ENCODE assay signal across 11 cellular contexts in genomic region chr11:112656772-112657428, GRCh38.
DNase-seq lines count a peak whose midpoint lies in the region; ATAC-seq and TF ChIP-seq lines count a peak whose summit lies in the region.
"Had no signal": no experiment of that assay in that cellular context is flagged by ENCODE, and none has a peak within 500 bp of the region (broad histone marks: within the 10 kb centered on the region; RNA-seq: fewer than 3 reads in every experiment).

No MANE protein-coding gene starts in this region.

- intact Hi-C loops in IMR-90 (cut with micrococcal nuclease), result no loop called here

- no peaks in the 10 kb centered on the region for H3K36me3 Mint-ChIP-seq in nephron (ENCODE audit: low read depth)
- H3K36me3 Mint-ChIP-seq in activated CD4-positive, alpha-beta memory T cell treated with anti-CD3 and anti-CD28 coated beads, Interleukin-2, amount 10 ng/mL, durations not matched to agents 7 days and 5 days (ENCODE audit: low read depth), result no peaks in the 10 kb centered on the region
- no peaks in the 10 kb centered on the region for H3K36me3 Mint-ChIP-seq in nephron progenitor cell (ENCODE audit: low read depth)

- no peak overlapping the region for H3K9ac ChIP-seq in IMR-90 (ENCODE audit: low read depth, low read length)

- H3K4me3 Mint-ChIP-seq in nephron, result no peak overlapping the region
- H3K4me3 Mint-ChIP-seq in activated CD4-positive, alpha-beta memory T cell treated with anti-CD3 and anti-CD28 coated beads, Interleukin-2, amount 10 ng/mL, durations not matched to agents 7 days and 5 days, result no peak overlapping the region
- no peak overlapping the region for H3K4me3 Mint-ChIP-seq in nephron progenitor cell
- H3K4me3 Mint-ChIP-seq: CD4-positive, alpha-beta T cell had no signal

- no peak overlapping the region for H4K8ac ChIP-seq in IMR-90 (ENCODE audit: low read depth in 2 of 2, low read length in 2 of 2)

- H2BK15ac ChIP-seq in IMR-90 (ENCODE audit: low read depth, low read length), result no peak overlapping the region

- H3K27me3 ChIP-seq in BJ (ENCODE audit: control insufficient read depth, insufficient read depth, low read length) (no peaks in the 10 kb centered on the region), IMR-90 (ENCODE audit: control insufficient read depth, insufficient read depth, low read length) (no peaks in the 10 kb centered on the region)
- H3K27me3 ChIP-seq: colonic mucosa, right lobe of liver had no signal

- TF ChIP-seq POLR2A in IMR-90 (IDR thresholded peaks at IDR 0.05; ENCODE audit: low read depth, low read length), result no peak

- no peak overlapping the region for H3K4me3 ChIP-seq in BJ (ENCODE audit: low read depth, low read length)
- no peak overlapping the region for H3K4me3 ChIP-seq in IMR-90 (ENCODE audit: insufficient read depth, low read depth, low read length)
- H3K4me3 ChIP-seq: colonic mucosa, right lobe of liver had no signal

- H3K4ac ChIP-seq in IMR-90 (ENCODE audit: low read depth, low read length), result no peak overlapping the region

- TF ChIP-seq CTCF in BJ (IDR thresholded peaks at IDR 0.05; ENCODE audit: insufficient read depth, low read depth, low read length) (no peak), IMR-90 (conservative IDR thresholded peaks at IDR 0.05; ENCODE audit: low read depth, low read length) (no peak), nephron (IDR thresholded peaks at IDR 0.05; ENCODE audit: unreplicated experiment in 3 of 3) (no peak), nephron progenitor cell (IDR thresholded peaks at IDR 0.05) (no peak)

- H3K9me3 ChIP-seq in IMR-90 (ENCODE audit: control insufficient read depth, insufficient read depth, low read length), result no peaks in the 10 kb centered on the region
- H3K9me3 ChIP-seq: colonic mucosa, right lobe of liver had no signal

- no peak overlapping the region for H4K5ac ChIP-seq in IMR-90 (ENCODE audit: low read depth, low read length)

- in situ Hi-C loops in IMR-90 (cut with MboI; ENCODE audit: low sequenced_read_pairs), result no loop called here

- no peak overlapping the region for H3K23ac ChIP-seq in IMR-90 (ENCODE audit: low read depth, low read length)

- H3K9me1 ChIP-seq in IMR-90 (ENCODE audit: insufficient read depth, low read length), result no peaks in the 10 kb centered on the region

- BruUV-seq in IMR-90 (replicated peaks; lab: Mats Ljungman, UMichigan), result no TSS peak

- peaks cover 72% of the 10 kb centered on the region for H3K4me1 Mint-ChIP-seq in nephron
- no peaks in the 10 kb centered on the region for H3K4me1 Mint-ChIP-seq in activated CD4-positive, alpha-beta memory T cell treated with anti-CD3 and anti-CD28 coated beads, Interleukin-2, amount 10 ng/mL, durations not matched to agents 7 days and 5 days
- H3K4me1 Mint-ChIP-seq in nephron progenitor cell, result peaks cover 36% of the 10 kb centered on the region

- 21% methylated on average over 4 of the region's 6 CpGs; no CpG with 5 or more reads in 1 of the 2 experiments for WGBS in IMR-90 (ENCODE audit: extremely low coverage in 2 of 2, insufficient read length in 1 of 2), 2 experiments

- dilution Hi-C loops in IMR-90 (cut with HindIII; ENCODE audit: low sequenced_read_pairs, unreplicated experiment), result no loop called here

- no peak overlapping the region for H2BK20ac ChIP-seq in IMR-90 (ENCODE audit: low read depth, low read length)

- no peak overlapping the region for H3K56ac ChIP-seq in IMR-90 (ENCODE audit: extremely low read depth, insufficient read depth, low read length)

- no peak overlapping the region for H2AK9ac ChIP-seq in IMR-90 (replicated peaks; ENCODE audit: low read depth, low read length, poor library complexity)

- H3K36me3 ChIP-seq in BJ (ENCODE audit: control insufficient read depth, insufficient read depth, low read length) (no peaks in the 10 kb centered on the region), IMR-90 (ENCODE audit: control insufficient read depth, insufficient read depth, low read length) (no peaks in the 10 kb centered on the region)
- H3K36me3 ChIP-seq: colonic mucosa, right lobe of liver had no signal

- POLR2A ChIA-PET in BJ (lab: Charles Lee) (no interaction called here), IMR-90 (lab: Charles Lee; ENCODE audit: unreplicated experiment) (no interaction called here)
- POLR2A ChIA-PET in activated CD4-positive, alpha-beta memory T cell treated with anti-CD3 and anti-CD28 coated beads, Interleukin-2, amount 10 ng/mL, durations not matched to agents 7 days and 5 days (lab: Charles Lee), result no interaction called here

- no peak overlapping the region for H3K4me2 ChIP-seq in IMR-90 (ENCODE audit: low read depth, low read length)

- no peaks in the 10 kb centered on the region for H3K4me1 ChIP-seq in IMR-90 (ENCODE audit: control insufficient read depth, insufficient read depth, low read length)
- H3K4me1 ChIP-seq: colonic mucosa, right lobe of liver had no signal

- H2AFZ ChIP-seq in IMR-90 (replicated peaks; ENCODE audit: low read length, poor library complexity), result no peak overlapping the region

- no peak overlapping the region for H3K14ac ChIP-seq in IMR-90 (replicated peaks; ENCODE audit: low read depth, low read length)

- H4K91ac ChIP-seq in IMR-90 (ENCODE audit: insufficient read depth, low read depth, low read length), result no peak overlapping the region

- H3K9me3 Mint-ChIP-seq in nephron (peaks cover 2% of the 10 kb centered on the region), nephron progenitor cell (peaks cover 3% of the 10 kb centered on the region)
- no peaks in the 10 kb centered on the region for H3K9me3 Mint-ChIP-seq in activated CD4-positive, alpha-beta memory T cell treated with anti-CD3 and anti-CD28 coated beads, Interleukin-2, amount 10 ng/mL, durations not matched to agents 7 days and 5 days
- H3K9me3 Mint-ChIP-seq: CD4-positive, alpha-beta T cell had no signal

- H4K20me1 ChIP-seq in IMR-90 (ENCODE audit: insufficient read depth, low read length), result no peaks in the 10 kb centered on the region

- TF ChIP-seq RAD21 in IMR-90 (IDR thresholded peaks at IDR 0.05; ENCODE audit: low read length), result no peak

- peak; percentile 14; the same call in 1 of the 2 replicates for ATAC-seq in IMR-90 (ENCODE audit: low read depth)
- ATAC-seq in HG03135 (IDR thresholded peaks at IDR 0.05; ENCODE audit: unreplicated experiment), result no peak
- ATAC-seq: right lobe of liver had no signal

- peak; percentile 58 for DNase-seq in BJ (ENCODE audit: low read depth)
- peak; percentile 51 for DNase-seq in IMR-90
- peak; percentile 66 for DNase-seq in cerebellar cortex (ENCODE audit: low spot score)
- DNase-seq in activated CD4-positive, alpha-beta memory T cell treated with anti-CD3 and anti-CD28 coated beads, Interleukin-2, amount 10 ng/mL, durations not matched to agents 7 days and 5 days, result no peak
- DNase-seq in NCI-H82 treated with DMSO at 0.1 percent for 48 hours (lab: John Stamatoyannopoulos, UW; ENCODE audit: unreplicated experiment), result no peak
- DNase-seq in nephron progenitor cell, result no peak
- DNase-seq: CD4-positive, alpha-beta T cell; colonic mucosa; right lobe of liver had no signal

- H2BK120ac ChIP-seq in IMR-90 (ENCODE audit: low read depth, low read length), result no peak overlapping the region

- H3K27me3 Mint-ChIP-seq in nephron (ENCODE audit: low read depth), result peaks cover 3% of the 10 kb centered on the region
- peaks cover 3% of the 10 kb centered on the region for H3K27me3 Mint-ChIP-seq in activated CD4-positive, alpha-beta memory T cell treated with anti-CD3 and anti-CD28 coated beads, Interleukin-2, amount 10 ng/mL, durations not matched to agents 7 days and 5 days
- H3K27me3 Mint-ChIP-seq in nephron progenitor cell (ENCODE audit: low read depth, poor library complexity), result no peaks in the 10 kb centered on the region

- H2BK5ac ChIP-seq in IMR-90 (ENCODE audit: low read depth, low read length, poor library complexity, severe bottlenecking), result no peak overlapping the region

- peak overlapping the region; percentile 3 to 75 (median 7) for H3K27ac Mint-ChIP-seq in nephron
- H3K27ac Mint-ChIP-seq in activated CD4-positive, alpha-beta memory T cell treated with anti-CD3 and anti-CD28 coated beads, Interleukin-2, amount 10 ng/mL, durations not matched to agents 7 days and 5 days, result no peak overlapping the region
- no peak overlapping the region for H3K27ac Mint-ChIP-seq in nephron progenitor cell
- H3K27ac Mint-ChIP-seq: CD4-positive, alpha-beta T cell had no signal

- CTCF ChIA-PET in BJ (lab: Yijun Ruan, JAX), result no interaction called here
- CTCF ChIA-PET in IMR-90 (lab: Yijun Ruan, JAX), result interaction anchor here (0.7 kb wide), 1 partner anchor 1798 kb away, joined by 3 read pairs; no protein-coding TSS in a partner anchor
- CTCF ChIA-PET in activated CD4-positive, alpha-beta memory T cell treated with anti-CD3 and anti-CD28 coated beads, Interleukin-2, amount 10 ng/mL, durations not matched to agents 7 days and 5 days (lab: Charles Lee), result no interaction called here

- H3K18ac ChIP-seq in IMR-90 (ENCODE audit: low read depth, low read length), result no peak overlapping the region

- H3K79me1 ChIP-seq in IMR-90 (ENCODE audit: low read depth in 1 of 2, low read length in 2 of 2), result no peaks in the 10 kb centered on the region

- H3K27ac ChIP-seq in IMR-90 (ENCODE audit: insufficient read depth, low read length), result no peak overlapping the region
- H3K27ac ChIP-seq: colonic mucosa, right lobe of liver had no signal

- H2AK5ac ChIP-seq in IMR-90 (ENCODE audit: low read depth, low read length), result no peak overlapping the region

TF ChIP-seq in IMR-90, 13 proteins besides CTCF, POLR2A, EP300 and RAD21:
- TF ChIP-seq MAZ (IDR thresholded peaks at IDR 0.05; ENCODE audit: borderline replicate concordance, low read depth, low read length), result no peak
- no peak for TF ChIP-seq CHD1 (IDR thresholded peaks at IDR 0.05; ENCODE audit: low read depth, low read length)
- no peak for TF ChIP-seq MXI1 (IDR thresholded peaks at IDR 0.05; ENCODE audit: borderline replicate concordance, low read depth, low read length)
- TF ChIP-seq ELK1 (IDR thresholded peaks at IDR 0.05; ENCODE audit: borderline replicate concordance, low read depth, low read length), result no peak
- no peak for TF ChIP-seq BHLHE40 (IDR thresholded peaks at IDR 0.05; ENCODE audit: low read depth, low read length)
- TF ChIP-seq NFE2L2 (IDR thresholded peaks at IDR 0.05; ENCODE audit: low read depth, low read length), result no peak
TF ChIP-seq in IMR-90: peak in this region for 0.

Comparison
In these comparisons a context has a peak if more than half of its experiments do, and no peak if none do; other contexts are left out.
1. DNase-seq: peak in BJ (single experiment), IMR-90 (single experiment) and cerebellar cortex (single experiment); none in activated CD4-positive, alpha-beta memory T cell treated with anti-CD3 and anti-CD28 coated beads, Interleukin-2, amount 10 ng/mL, durations not matched to agents 7 days and 5 days (single experiment), NCI-H82 treated with DMSO at 0.1 percent for 48 hours (single experiment) and nephron progenitor cell (single experiment).
2. H3K27ac Mint-ChIP-seq: peak in nephron (3 of 3); none in activated CD4-positive, alpha-beta memory T cell treated with anti-CD3 and anti-CD28 coated beads, Interleukin-2, amount 10 ng/mL, durations not matched to agents 7 days and 5 days (single experiment) and nephron progenitor cell (single experiment).